1 cellular context compared by ENCODE assay signal in genomic region chr7:80883188-80884025, GRCh38.
TF ChIP-seq lines count a peak whose summit lies in the region.

No MANE protein-coding gene starts in this region.

TF ChIP-seq in A549, 52 proteins besides CTCF, POLR2A, EP300 and RAD21 (continued from another document):
- TF ChIP-seq REST (IDR thresholded peaks at IDR 0.05), result no peak
- no peak for TF ChIP-seq FOXS1 (CRISPR knock-in tag; IDR thresholded peaks at IDR 0.05)
- TF ChIP-seq JUN (IDR thresholded peaks at IDR 0.05), result peak; percentile 69 to 97; a peak in 4 of 5 replicates
- TF ChIP-seq SMC3 (IDR thresholded peaks at IDR 0.05), result peak; percentile 34; the same call in 1 of the 3 replicates
- TF ChIP-seq RNF2 (IDR thresholded peaks at IDR 0.05; ENCODE audit: borderline replicate concordance, low read depth), result no peak
- TF ChIP-seq CEBPB (IDR thresholded peaks at IDR 0.05), result peak; percentile 80 to 87
- TF ChIP-seq ZFP36 (IDR thresholded peaks at IDR 0.05; ENCODE audit: borderline replicate concordance, partially characterized antibody), result no peak
- TF ChIP-seq SREBF2 (IDR thresholded peaks at IDR 0.05), result no peak
- TF ChIP-seq RFX5 (IDR thresholded peaks at IDR 0.05), result no peak
- TF ChIP-seq ESRRA (IDR thresholded peaks at IDR 0.05; ENCODE audit: borderline replicate concordance, low read length), result peak; percentile 17; the same call in 1 of the 2 replicates
- TF ChIP-seq HEYL (CRISPR knock-in tag; IDR thresholded peaks at IDR 0.05), result no peak
- no peak for TF ChIP-seq KDM5A (IDR thresholded peaks at IDR 0.05)
- no peak for TF ChIP-seq CBX8 (IDR thresholded peaks at IDR 0.05)
- TF ChIP-seq PHF8 (IDR thresholded peaks at IDR 0.05; ENCODE audit: borderline replicate concordance, low read depth), result no peak
- TF ChIP-seq FOSB (CRISPR knock-in tag; IDR thresholded peaks at IDR 0.05), result no peak
- no peak for TF ChIP-seq RCOR1 (IDR thresholded peaks at IDR 0.05; ENCODE audit: low read depth, low read length)
- TF ChIP-seq ATOH8 (CRISPR knock-in tag; IDR thresholded peaks at IDR 0.05; ENCODE audit: low read depth), result no peak
- TF ChIP-seq EHF (CRISPR knock-in tag; IDR thresholded peaks at IDR 0.05), result no peak
- no peak for TF ChIP-seq CHD4 (IDR thresholded peaks at IDR 0.05; ENCODE audit: borderline replicate concordance)
- no peak for TF ChIP-seq CBX2 (IDR thresholded peaks at IDR 0.05; ENCODE audit: borderline replicate concordance, low read depth)
- TF ChIP-seq MYC (IDR thresholded peaks at IDR 0.05; ENCODE audit: borderline replicate concordance, low read length), result no peak
- TF ChIP-seq NPAS2 (CRISPR knock-in tag; IDR thresholded peaks at IDR 0.05; ENCODE audit: borderline replicate concordance), result no peak
- peak; percentile 86; the same call in 1 of the 3 replicates for TF ChIP-seq BCL3 (IDR thresholded peaks at IDR 0.05)
- TF ChIP-seq HDAC2 (IDR thresholded peaks at IDR 0.05), result no peak
- no peak for TF ChIP-seq ZNF302 (CRISPR knock-in tag; IDR thresholded peaks at IDR 0.05)
- TF ChIP-seq TFCP2L1 (CRISPR knock-in tag; IDR thresholded peaks at IDR 0.05), result no peak
- no peak for TF ChIP-seq KDM1A (IDR thresholded peaks at IDR 0.05; ENCODE audit: low read depth)
- TF ChIP-seq NFE2L2 (conservative IDR thresholded peaks at IDR 0.05; ENCODE audit: low read length), result no peak
- TF ChIP-seq PBX3 (IDR thresholded peaks at IDR 0.05), result peak; percentile 60; the same call in 1 of the 2 replicates
- no peak for TF ChIP-seq ZSCAN20 (CRISPR knock-in tag; IDR thresholded peaks at IDR 0.05)
- no peak for TF ChIP-seq E2F6 (IDR thresholded peaks at IDR 0.05; ENCODE audit: borderline replicate concordance, low read depth)
- no peak; the same call in 1 of the 2 replicates for TF ChIP-seq HOXA7 (CRISPR knock-in tag; IDR thresholded peaks at IDR 0.05)
- no peak for TF ChIP-seq HES2 (IDR thresholded peaks at IDR 0.05)
- TF ChIP-seq USF2 (IDR thresholded peaks at IDR 0.05), result no peak
- TF ChIP-seq CHD2 (IDR thresholded peaks at IDR 0.05; ENCODE audit: low read length, partially characterized antibody), result no peak
- no peak for TF ChIP-seq HOXB5 (CRISPR knock-in tag; IDR thresholded peaks at IDR 0.05)
- TF ChIP-seq ELK1 (IDR thresholded peaks at IDR 0.05; ENCODE audit: low read depth, low read length), result no peak
- no peak for TF ChIP-seq BHLHE40 (IDR thresholded peaks at IDR 0.05; ENCODE audit: low read depth, low read length)
- no peak for TF ChIP-seq ZC3H11A (IDR thresholded peaks at IDR 0.05)
- no peak for TF ChIP-seq HMGXB4 (CRISPR knock-in tag; IDR thresholded peaks at IDR 0.05; ENCODE audit: borderline replicate concordance)
- no peak for TF ChIP-seq EHMT2 (IDR thresholded peaks at IDR 0.05; ENCODE audit: low read depth)
- TF ChIP-seq POLR2AphosphoS2 (conservative IDR thresholded peaks at IDR 0.05; ENCODE audit: low read length), result no peak
- 0 out of 2 replicates have a peak, but pooled peaks have one; percentile 58 for TF ChIP-seq RARB (CRISPR knock-in tag; IDR thresholded peaks at IDR 0.05)
- no peak for TF ChIP-seq TP53 (CRISPR knock-in tag; IDR thresholded peaks at IDR 0.05)
- no peak for TF ChIP-seq NR3C1 (IDR thresholded peaks at IDR 0.05)
- TF ChIP-seq HOXB13 (CRISPR knock-in tag; IDR thresholded peaks at IDR 0.05; ENCODE audit: low read depth), result no peak
